8 cellular contexts compared by ENCODE assay signal in genomic region chr9:126914458-126915280, GRCh38. TPM values are rescaled to one million over a fixed set of nuclear protein-coding genes. Genes with fewer than 3 reads are reported as not detected.
DNase-seq lines count a peak whose midpoint lies in the region; ATAC-seq and TF ChIP-seq lines count a peak whose summit lies in the region.

Gene RALGPS1, plus strand, starts transcription at chr9:126914782. Its CDS starts 47,508 bp downstream, at chr9:126962290.

- H3K36me3 Mint-ChIP-seq in CD14-positive monocyte = no peaks in the 10 kb centered on the region
- no peaks in the 10 kb centered on the region for H3K36me3 Mint-ChIP-seq in dendritic cell treated with granulocyte-macrophage colony-stimulating factor and Interleukin-4, amounts not matched to agents 40 ng/mL and 50 ng/mL, for 4 days (ENCODE audit: low read depth)

- H3K27me3 Mint-ChIP-seq in CD14-positive monocyte (ENCODE audit: low read depth in 3 of 3) = peaks cover 26 to 48% (median 35%) of the 10 kb centered on the region in 3 donors
- H3K27me3 Mint-ChIP-seq in dendritic cell treated with granulocyte-macrophage colony-stimulating factor and Interleukin-4, amounts not matched to agents 40 ng/mL and 50 ng/mL, for 4 days = peaks cover 40% of the 10 kb centered on the region

- H3K9me3 Mint-ChIP-seq in CD14-positive monocyte = peaks cover 2 to 11% (median 7%) of the 10 kb centered on the region in 7 donors
- H3K9me3 Mint-ChIP-seq in dendritic cell treated with granulocyte-macrophage colony-stimulating factor and Interleukin-4, amounts not matched to agents 40 ng/mL and 50 ng/mL, for 4 days = peaks cover 7% of the 10 kb centered on the region

- ATAC-seq in GM19397 (IDR thresholded peaks at IDR 0.05; ENCODE audit: unreplicated experiment) (peak; percentile 98), HG03558 (IDR thresholded peaks at IDR 0.05; ENCODE audit: extremely low read depth, unreplicated experiment) (peak; percentile 91), left lung (peak; percentile 97)

- intact Hi-C loops in CD14-positive monocyte (cut with micrococcal nuclease) (loop anchor here in 1 of 2 donors (5.0 kb wide), 1 partner anchor 52 kb away; the partner anchor contains the start of gene ZBTB34), left lung (cut with DNase I) (no loop called here)
- intact Hi-C loops in dendritic cell treated with granulocyte-macrophage colony-stimulating factor and Interleukin-4, amounts not matched to agents 40 ng/mL and 50 ng/mL, for 4 days (cut with micrococcal nuclease) = loop anchor here (1.0 kb wide), 1 partner anchor 54 kb away; the partner anchor contains the start of gene ZBTB34

- H3K4me3 Mint-ChIP-seq in CD14-positive monocyte = peak within 1 kb of the TSS; percentile 57 to 85
- peak within 1 kb of the TSS; percentile 42 for H3K4me3 Mint-ChIP-seq in dendritic cell treated with granulocyte-macrophage colony-stimulating factor and Interleukin-4, amounts not matched to agents 40 ng/mL and 50 ng/mL, for 4 days

- DNase-seq in CD14-positive monocyte (ENCODE audit: low spot score) = peak; percentile 94
- DNase-seq in NCI-H748 (lab: John Stamatoyannopoulos, UW; ENCODE audit: unreplicated experiment) = peak; percentile 99
- DNase-seq in activated CD4-positive, alpha-beta T cell treated with anti-CD3 and anti-CD28 coated beads, Interleukin-2, amount 50 U/mL, for 24 hours (ENCODE audit: low read depth in 1 of 2, low spot score in 1 of 2) = peak; percentile 76 to 83
- DNase-seq in left lung = peak; percentile 95 to 99
- DNase-seq in stimulated activated CD4-positive, alpha-beta T cell treated with anti-CD3 and anti-CD28 coated beads, Interleukin-2, amount 100 ng/mL, for 24 hours = peak; percentile 90 to 91

- peak within 1 kb of the TSS; percentile 32 to 48 for H3K4me3 ChIP-seq in left lung

- peaks cover 0 to 18% of the 10 kb centered on the region in 2 donors for H3K4me1 ChIP-seq in left lung

- peaks cover 0 to 12% of the 10 kb centered on the region in 2 donors for H3K27me3 ChIP-seq in left lung

- peaks cover 11% of the 10 kb centered on the region for H3K4me1 Mint-ChIP-seq in CD14-positive monocyte
- peaks cover 11% of the 10 kb centered on the region for H3K4me1 Mint-ChIP-seq in dendritic cell treated with granulocyte-macrophage colony-stimulating factor and Interleukin-4, amounts not matched to agents 40 ng/mL and 50 ng/mL, for 4 days (ENCODE audit: low read depth)

- H3K27ac ChIP-seq in left lung = peak within 1 kb of the TSS in 1 of 2 donors; percentile 82

- peak within 1 kb of the TSS in 1 of 7 donors; percentile 30 for H3K27ac Mint-ChIP-seq in CD14-positive monocyte
- H3K27ac Mint-ChIP-seq in dendritic cell treated with granulocyte-macrophage colony-stimulating factor and Interleukin-4, amounts not matched to agents 40 ng/mL and 50 ng/mL, for 4 days = no peak within 1 kb of the TSS

- no peak for TF ChIP-seq CTCF in CD14-positive monocyte (IDR thresholded peaks at IDR 0.05)
- TF ChIP-seq CTCF in left lung (IDR thresholded peaks at IDR 0.05) = no peak

- no peaks in the 10 kb centered on the region for H3K36me3 ChIP-seq in left lung

- H3K9me3 ChIP-seq in left lung = no peaks in the 10 kb centered on the region

RNA-seq across cellular contexts. Expression of gene RALGPS1, which starts in this region (rescaled TPM):
- 1 to 10 TPM in 1 of 2 donors, under 1 TPM in 1; 0.60 to 1.3 TPM for polyA plus RNA-seq in CD14-positive monocyte
- 10 to 100 TPM; 11.9 to 16.2 TPM for total RNA-seq in left lung
